In the genomic region with DNA sequence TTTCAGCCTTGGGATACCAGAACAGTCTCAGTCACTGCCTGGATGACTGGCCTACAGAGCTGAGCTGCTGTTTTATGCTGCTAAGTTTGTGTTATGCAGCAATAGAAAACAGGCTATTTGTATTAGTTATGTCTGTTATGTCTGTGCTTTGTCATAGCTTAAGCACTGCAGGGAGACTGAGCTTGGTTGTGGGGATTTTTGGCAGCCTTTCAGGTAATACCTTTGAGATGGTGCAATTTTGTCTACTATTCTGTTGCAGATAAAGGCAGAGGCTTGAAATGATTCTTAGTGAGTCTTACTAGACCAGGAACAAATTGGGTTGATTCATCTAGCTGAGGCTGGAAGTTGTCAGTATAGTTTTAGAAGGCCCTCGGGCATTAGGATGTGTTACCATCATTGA, we compare ENCODE assay signal across 22 cellular contexts.
DNase-seq lines count a peak whose midpoint lies in the region; ATAC-seq and TF ChIP-seq lines count a peak whose summit lies in the region.
"Had no signal": no experiment of that assay in that cellular context is flagged by ENCODE, and none has a peak within 500 bp of the region (broad histone marks: within the 10 kb centered on the region; RNA-seq: fewer than 3 reads in every experiment).

No MANE protein-coding gene starts in this region.

- no peaks in the 10 kb centered on the region for H3K9me3 Mint-ChIP-seq in WTC11
- H3K9me3 Mint-ChIP-seq: CD8-positive, alpha-beta T cell had no signal

- DNase-seq in AG10803 (ENCODE audit: low read depth), result peak; percentile 85
- DNase-seq in GM04503 (ENCODE audit: low read depth), result peak; percentile 44
- peak; percentile 27 to 44 for DNase-seq in cardiac fibroblast (ENCODE audit: low read depth in 2 of 2)
- peak; percentile 2 for DNase-seq in iris pigment epithelial cell (ENCODE audit: low read depth)
- DNase-seq in WTC11 (ENCODE audit: low spot score), result no peak
- DNase-seq in retina, result no peak
- no peak for DNase-seq in NCI-H1417 treated with DMSO at 0.1 percent for 48 hours (lab: John Stamatoyannopoulos, UW)
- DNase-seq: CD8-positive, alpha-beta T cell; DMS79; HCEC 1CT; Kasumi-1; MM.1S; NCI-H1092; NCI-H2081; NCI-H2171 treated with DMSO at 0.1 percent for 48 hours; NCI-H446 treated with DMSO at 0.1 percent for 48 hours; NCI-H748 treated with DMSO at 0.1 percent for 48 hours; NK-92 treated with Interleukin-12 subunit alpha and Interleukin-12 subunit beta, amount 100 ng/mL, for 24 hours; Peyer's patch had no signal

- no peak overlapping the region for H3K4me3 Mint-ChIP-seq in WTC11
- H3K4me3 Mint-ChIP-seq: CD8-positive, alpha-beta T cell had no signal

- H3K36me3 Mint-ChIP-seq in WTC11, result no peaks in the 10 kb centered on the region
- H3K36me3 Mint-ChIP-seq: CD8-positive, alpha-beta T cell had no signal

- CTCF ChIA-PET in WTC11 (lab: Charles Lee), result interaction anchor here (0.6 to 3.8 kb wide), 26 partner anchors 10 to 456 kb away, joined by 3 to 34 read pairs (median 4); a partner anchor contains a TSS

- TF ChIP-seq CTCF in AG10803 (conservative IDR thresholded peaks at IDR 0.05; ENCODE audit: low read length) (no peak), cardiac fibroblast (IDR thresholded peaks at IDR 0.05; ENCODE audit: low read depth, low read length) (no peak), WTC11 (IDR thresholded peaks at IDR 0.05) (no peak)

- no peak overlapping the region for H3K27ac Mint-ChIP-seq in WTC11
- H3K27ac Mint-ChIP-seq: CD8-positive, alpha-beta T cell had no signal

- peaks cover 46% of the 10 kb centered on the region for H3K27me3 Mint-ChIP-seq in WTC11 (ENCODE audit: low read depth)

- H3K4me3 ChIP-seq in AG10803 (ENCODE audit: low read length), result no peak overlapping the region
- H3K4me3 ChIP-seq in cardiac fibroblast (replicated peaks in 1 of 2; ENCODE audit: low read depth in 2 of 2, low read length in 2 of 2), result no peak overlapping the region
- H3K4me3 ChIP-seq: BLaER1, Peyer's patch, SJSA1 had no signal

- no peak for ATAC-seq in WTC11
- ATAC-seq in GM21447 (IDR thresholded peaks at IDR 0.05; ENCODE audit: unreplicated experiment), result no peak
- ATAC-seq: CD8-positive, alpha-beta T cell had no signal

- peaks cover 12% of the 10 kb centered on the region for H3K4me1 Mint-ChIP-seq in WTC11

- POLR2A ChIA-PET in WTC11 (lab: Charles Lee), result no interaction called here

TF ChIP-seq in WTC11, 78 proteins besides CTCF, POLR2A, EP300 and RAD21:
- no peak for TF ChIP-seq ZNF671 (CRISPR knock-in tag; IDR thresholded peaks at IDR 0.05)
- TF ChIP-seq, protein P1, sequence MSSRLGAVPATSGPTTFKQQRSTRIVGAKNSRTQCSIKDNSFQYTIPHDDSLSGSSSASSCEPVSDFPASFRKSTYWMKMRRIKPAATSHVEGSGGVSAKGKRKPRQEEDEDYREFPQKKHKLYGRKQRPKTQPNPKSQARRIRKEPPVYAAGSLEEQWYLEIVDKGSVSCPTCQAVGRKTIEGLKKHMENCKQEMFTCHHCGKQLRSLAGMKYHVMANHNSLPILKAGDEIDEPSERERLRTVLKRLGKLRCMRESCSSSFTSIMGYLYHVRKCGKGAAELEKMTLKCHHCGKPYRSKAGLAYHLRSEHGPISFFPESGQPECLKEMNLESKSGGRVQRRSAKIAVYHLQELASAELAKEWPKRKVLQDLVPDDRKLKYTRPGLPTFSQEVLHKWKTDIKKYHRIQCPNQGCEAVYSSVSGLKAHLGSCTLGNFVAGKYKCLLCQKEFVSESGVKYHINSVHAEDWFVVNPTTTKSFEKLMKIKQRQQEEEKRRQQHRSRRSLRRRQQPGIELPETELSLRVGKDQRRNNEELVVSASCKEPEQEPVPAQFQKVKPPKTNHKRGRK (CRISPR knock-in tag; IDR thresholded peaks at IDR 0.05; ENCODE audit: borderline replicate concordance), result no peak
- TF ChIP-seq, protein P2, sequence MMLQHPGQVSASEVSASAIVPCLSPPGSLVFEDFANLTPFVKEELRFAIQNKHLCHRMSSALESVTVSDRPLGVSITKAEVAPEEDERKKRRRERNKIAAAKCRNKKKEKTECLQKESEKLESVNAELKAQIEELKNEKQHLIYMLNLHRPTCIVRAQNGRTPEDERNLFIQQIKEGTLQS (CRISPR knock-in tag; conservative IDR thresholded peaks at IDR 0.05), result no peak
- no peak for TF ChIP-seq FOXK1 (CRISPR knock-in tag; IDR thresholded peaks at IDR 0.05)
- TF ChIP-seq JAZF1 (CRISPR knock-in tag; IDR thresholded peaks at IDR 0.05), result no peak

Comparison
In these comparisons a context has a peak if more than half of its experiments do, and no peak if none do; other contexts are left out.
1. DNase-seq: peak in AG10803 (single experiment), GM04503 (single experiment), cardiac fibroblast (2 of 2) and iris pigment epithelial cell (single experiment); none in WTC11 (single experiment), retina (single experiment) and NCI-H1417 treated with DMSO at 0.1 percent for 48 hours (single experiment).